14 cellular contexts compared by ENCODE assay signal in the genomic region with DNA sequence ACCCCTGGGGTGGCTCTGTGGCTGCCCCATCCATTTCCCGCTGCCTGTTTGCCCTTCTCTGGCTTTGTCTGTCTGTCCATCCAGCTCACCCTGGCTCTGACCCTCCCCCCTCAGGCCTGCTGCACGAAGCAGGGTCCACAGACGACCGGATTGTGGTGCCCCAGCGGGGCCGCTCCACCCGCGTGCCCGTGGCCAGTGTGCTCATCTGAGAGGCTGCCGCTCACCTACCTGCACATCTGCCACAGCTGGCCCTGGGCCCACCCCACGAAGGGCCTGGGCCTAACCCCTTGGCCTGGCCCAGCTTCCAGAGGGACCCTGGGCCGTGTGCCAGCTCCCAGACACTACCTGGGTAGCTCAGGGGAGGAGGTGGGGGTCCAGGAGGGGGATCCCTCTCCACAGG. TPM values are rescaled to one million over a fixed set of nuclear protein-coding genes. Genes with fewer than 3 reads are reported as not detected.
DNase-seq lines count a peak whose midpoint lies in the region; ATAC-seq and TF ChIP-seq lines count a peak whose summit lies in the region.
"Had no signal": no experiment of that assay in that cellular context is flagged by ENCODE, and none has a peak within 500 bp of the region (broad histone marks: within the 10 kb centered on the region; RNA-seq: fewer than 3 reads in every experiment).

No MANE protein-coding gene starts in this region.

- H3K27ac ChIP-seq in OCI-LY1 (ENCODE audit: low read depth, low read length, poor library complexity, severe bottlenecking) (no peak overlapping the region), stomach (peak overlapping the region; percentile 24 to 71 (median 50))
- H3K27ac ChIP-seq: SK-N-MC had no signal

- H3K9me2 ChIP-seq in OCI-LY1 (ENCODE audit: low read depth, low read length) = no peaks in the 10 kb centered on the region

- intact Hi-C loops in dendritic cell treated with granulocyte-macrophage colony-stimulating factor and Interleukin-4, amounts not matched to agents 40 ng/mL and 50 ng/mL, for 4 days (cut with micrococcal nuclease) = no loop called here
- intact Hi-C loops in stomach (cut with DNase I; ENCODE audit: low total_unique reads) = no loop called here

- H3K27me3 ChIP-seq in OCI-LY1 (ENCODE audit: insufficient read depth, low read length) (no peaks in the 10 kb centered on the region), stomach (no peaks in the 10 kb centered on the region)

- H3F3A ChIP-seq in OCI-LY1 (ENCODE audit: insufficient read depth, low read length) = no peaks in the 10 kb centered on the region

- no peaks in the 10 kb centered on the region for H3K27me3 Mint-ChIP-seq in activated T-cell treated with anti-CD3 and anti-CD28 coated beads, Interleukin-2, amount 50 U/mL, for 72 hours (ENCODE audit: low read depth)
- peaks cover 3% of the 10 kb centered on the region for H3K27me3 Mint-ChIP-seq in dendritic cell treated with granulocyte-macrophage colony-stimulating factor and Interleukin-4, amounts not matched to agents 40 ng/mL and 50 ng/mL, for 4 days
- H3K27me3 Mint-ChIP-seq: activated B cell treated with CpG ODN at 0.5 μM for 24 hours had no signal

- peaks cover 31 to 55% of the 10 kb centered on the region in 2 donors for H3K36me3 Mint-ChIP-seq in activated T-cell treated with anti-CD3 and anti-CD28 coated beads, Interleukin-2, amount 50 U/mL, for 72 hours (ENCODE audit: insufficient read depth in 2 of 2)
- H3K36me3 Mint-ChIP-seq in dendritic cell treated with granulocyte-macrophage colony-stimulating factor and Interleukin-4, amounts not matched to agents 40 ng/mL and 50 ng/mL, for 4 days (ENCODE audit: low read depth) = peaks cover 96% of the 10 kb centered on the region

- ATAC-seq in activated T-cell treated with anti-CD3 and anti-CD28 coated beads, Interleukin-2, amount 50 U/mL, for 72 hours (replicated peaks in 1 of 2) = peak in 1 of 2 donors; percentile 1
- ATAC-seq in GM18907 (IDR thresholded peaks at IDR 0.05; ENCODE audit: unreplicated experiment) = no peak

- no peak overlapping the region for H3K9ac ChIP-seq in OCI-LY1 (ENCODE audit: low read length)

- peak overlapping the region; percentile 77 to 83 for H3K4me3 Mint-ChIP-seq in activated T-cell treated with anti-CD3 and anti-CD28 coated beads, Interleukin-2, amount 50 U/mL, for 72 hours
- peak overlapping the region; percentile 10 for H3K4me3 Mint-ChIP-seq in dendritic cell treated with granulocyte-macrophage colony-stimulating factor and Interleukin-4, amounts not matched to agents 40 ng/mL and 50 ng/mL, for 4 days
- H3K4me3 Mint-ChIP-seq: activated B cell treated with CpG ODN at 0.5 μM for 24 hours, mesothelial cell of epicardium had no signal

- H3K9me3 ChIP-seq in OCI-LY1 (ENCODE audit: low read length) (0 out of 2 replicates have a peak, but pooled peaks cover 3% of the 10 kb centered on the region), stomach (peaks cover 0 to 12% (median 3%) of the 10 kb centered on the region in 4 donors)

- no peak for TF ChIP-seq POLR2A in stomach (IDR thresholded peaks at IDR 0.05)

- H3K9me3 Mint-ChIP-seq in activated T-cell treated with anti-CD3 and anti-CD28 coated beads, Interleukin-2, amount 50 U/mL, for 72 hours = peaks cover 6 to 11% of the 10 kb centered on the region in 2 donors
- H3K9me3 Mint-ChIP-seq in dendritic cell treated with granulocyte-macrophage colony-stimulating factor and Interleukin-4, amounts not matched to agents 40 ng/mL and 50 ng/mL, for 4 days = peaks cover 18% of the 10 kb centered on the region

- no peaks in the 10 kb centered on the region for H4K20me1 ChIP-seq in OCI-LY1 (ENCODE audit: insufficient read depth, low read length)

- H3K4me1 ChIP-seq in OCI-LY1 (ENCODE audit: insufficient read depth, low read length, severe bottlenecking) (peaks cover 12% of the 10 kb centered on the region), stomach (peaks cover 0 to 10% (median 0%) of the 10 kb centered on the region in 4 donors)

- peak overlapping the region; percentile 93 for H3K27ac Mint-ChIP-seq in activated T-cell treated with anti-CD3 and anti-CD28 coated beads, Interleukin-2, amount 50 U/mL, for 72 hours
- peak overlapping the region; percentile 17 for H3K27ac Mint-ChIP-seq in dendritic cell treated with granulocyte-macrophage colony-stimulating factor and Interleukin-4, amounts not matched to agents 40 ng/mL and 50 ng/mL, for 4 days
- H3K27ac Mint-ChIP-seq: activated B cell treated with CpG ODN at 0.5 μM for 24 hours, mesothelial cell of epicardium had no signal

- peak overlapping the region; percentile 63; the same call in 1 of the 2 replicates for H3K4me2 ChIP-seq in OCI-LY1 (ENCODE audit: low read length)

- DNase-seq in activated T-cell treated with anti-CD3 and anti-CD28 coated beads, Interleukin-2, amount 50 U/mL, for 72 hours = no peak
- DNase-seq in activated T-cell treated with anti-CD3 and anti-CD28 coated beads for 4 hours (no peak), stomach (no peak), NCI-H748 (lab: John Stamatoyannopoulos, UW; ENCODE audit: unreplicated experiment) (no peak), amygdala (lab: John Stamatoyannopoulos, UW) (no peak)
- DNase-seq: activated B cell treated with CpG ODN at 0.5 μM for 24 hours, NCI-H1092 treated with DMSO at 0.1 percent for 48 hours, NCI-H226 had no signal

- H3K79me2 ChIP-seq in OCI-LY1 (ENCODE audit: insufficient read depth, low read length) = no peaks in the 10 kb centered on the region

- H3K4me3 ChIP-seq in OCI-LY1 (ENCODE audit: low read depth, low read length, poor library complexity, severe bottlenecking) (no peak overlapping the region), stomach (peak overlapping the region in 2 of 4 donors; percentile 31 to 37)

- H3K4me1 Mint-ChIP-seq in activated T-cell treated with anti-CD3 and anti-CD28 coated beads, Interleukin-2, amount 50 U/mL, for 72 hours (ENCODE audit: low read depth) = peaks cover 38% of the 10 kb centered on the region
- peaks cover 24% of the 10 kb centered on the region for H3K4me1 Mint-ChIP-seq in dendritic cell treated with granulocyte-macrophage colony-stimulating factor and Interleukin-4, amounts not matched to agents 40 ng/mL and 50 ng/mL, for 4 days (ENCODE audit: low read depth)
- H3K4me1 Mint-ChIP-seq: mesothelial cell of epicardium had no signal

- H3K36me3 ChIP-seq in OCI-LY1 (ENCODE audit: insufficient read depth, low read length) = peaks cover 7% of the 10 kb centered on the region
- H3K36me3 ChIP-seq in stomach = peaks cover 66 to 100% (median 100%) of the 10 kb centered on the region in 4 donors

- no peak for TF ChIP-seq EP300 in stomach (IDR thresholded peaks at IDR 0.05)

- H2AFZ ChIP-seq in OCI-LY1 (ENCODE audit: low read length) = no peak overlapping the region

- WGBS in stomach, 5 donors = 58 to 100% (median 76%) methylated on average over 1 to 12 of the region's 12 CpGs

- TF ChIP-seq CTCF in OCI-LY1 (IDR thresholded peaks at IDR 0.05; ENCODE audit: low read length) (no peak), stomach (IDR thresholded peaks at IDR 0.05) (no peak)

RNA-seq across cellular contexts. Expression of gene LAT, which starts 0.8 kb away (rescaled TPM):
- 100 to 1,000 TPM; 254 to 360 TPM for total RNA-seq in activated T-cell treated with anti-CD3 and anti-CD28 coated beads, Interleukin-2, amount 50 U/mL, for 72 hours
- total RNA-seq in stomach = 10 to 100 TPM in 1 of 5 donors, 1 to 10 TPM in 3, not detected in 1; 1.3 to 26.8 (median 4.8) TPM
- polyA plus RNA-seq in stomach = 10 to 100 TPM in 1 of 3 donors, 1 to 10 TPM in 2; 7.3 to 15.5 (median 8.4) TPM

RNA-seq across cellular contexts. Expression of gene SPNS1, which starts 9.5 kb away (rescaled TPM):
- total RNA-seq in activated T-cell treated with anti-CD3 and anti-CD28 coated beads, Interleukin-2, amount 50 U/mL, for 72 hours = 10 to 100 TPM; 21.1 to 23.6 TPM
- total RNA-seq in stomach = 10 to 100 TPM in 4 of 5 donors, 1 to 10 TPM in 1; 6.1 to 24.2 (median 15.6) TPM
- 10 to 100 TPM; 26.7 to 48.3 (median 31.6) TPM for polyA plus RNA-seq in stomach

RNA-seq across cellular contexts. Expression of gene NFATC2IP, which starts 33.4 kb away (rescaled TPM):
- 10 to 100 TPM; 81.1 to 97.6 TPM for total RNA-seq in activated T-cell treated with anti-CD3 and anti-CD28 coated beads, Interleukin-2, amount 50 U/mL, for 72 hours
- total RNA-seq in stomach = 100 to 1,000 TPM in 2 of 5 donors, 10 to 100 TPM in 3; 22.8 to 265 (median 68.0) TPM
- polyA plus RNA-seq in stomach = 10 to 100 TPM; 10.4 to 18.0 (median 13.1) TPM

RNA-seq across cellular contexts. Expression of gene CD19, which starts 52.3 kb away (rescaled TPM):
- 1 to 10 TPM; 1.3 to 1.4 TPM for total RNA-seq in activated T-cell treated with anti-CD3 and anti-CD28 coated beads, Interleukin-2, amount 50 U/mL, for 72 hours
- under 1 TPM in 2 of 5 donors, not detected in 3; 0.29 to 0.92 TPM for total RNA-seq in stomach
- 1 to 10 TPM in 1 of 3 donors, under 1 TPM in 2; 0.31 to 3.8 (median 0.56) TPM for polyA plus RNA-seq in stomach
- total RNA-seq: cardiac septum, mesothelial cell of epicardium had no signal

RNA-seq across cellular contexts. Expression of gene RABEP2, which starts 59.1 kb away (rescaled TPM):
- 10 to 100 TPM; 10.8 to 14.1 TPM for total RNA-seq in activated T-cell treated with anti-CD3 and anti-CD28 coated beads, Interleukin-2, amount 50 U/mL, for 72 hours
- 100 to 1,000 TPM in 2 of 5 donors, 10 to 100 TPM in 3; 25.7 to 350 (median 84.0) TPM for total RNA-seq in stomach
- polyA plus RNA-seq in stomach = 10 to 100 TPM; 20.3 to 34.6 (median 32.7) TPM

Comparison
In these comparisons a context has a peak if more than half of its experiments do, and no peak if none do; other contexts are left out.
1. RNA of gene LAT, which starts 0.8 kb away (total RNA-seq): 254 to 360 TPM in activated T-cell treated with anti-CD3 and anti-CD28 coated beads, Interleukin-2, amount 50 U/mL, for 72 hours; 1.3 to 26.8 TPM in stomach; every median in the first group is over 4 times any median in the second.